ENCODE assay signal across 8 cellular contexts in the genomic region with DNA sequence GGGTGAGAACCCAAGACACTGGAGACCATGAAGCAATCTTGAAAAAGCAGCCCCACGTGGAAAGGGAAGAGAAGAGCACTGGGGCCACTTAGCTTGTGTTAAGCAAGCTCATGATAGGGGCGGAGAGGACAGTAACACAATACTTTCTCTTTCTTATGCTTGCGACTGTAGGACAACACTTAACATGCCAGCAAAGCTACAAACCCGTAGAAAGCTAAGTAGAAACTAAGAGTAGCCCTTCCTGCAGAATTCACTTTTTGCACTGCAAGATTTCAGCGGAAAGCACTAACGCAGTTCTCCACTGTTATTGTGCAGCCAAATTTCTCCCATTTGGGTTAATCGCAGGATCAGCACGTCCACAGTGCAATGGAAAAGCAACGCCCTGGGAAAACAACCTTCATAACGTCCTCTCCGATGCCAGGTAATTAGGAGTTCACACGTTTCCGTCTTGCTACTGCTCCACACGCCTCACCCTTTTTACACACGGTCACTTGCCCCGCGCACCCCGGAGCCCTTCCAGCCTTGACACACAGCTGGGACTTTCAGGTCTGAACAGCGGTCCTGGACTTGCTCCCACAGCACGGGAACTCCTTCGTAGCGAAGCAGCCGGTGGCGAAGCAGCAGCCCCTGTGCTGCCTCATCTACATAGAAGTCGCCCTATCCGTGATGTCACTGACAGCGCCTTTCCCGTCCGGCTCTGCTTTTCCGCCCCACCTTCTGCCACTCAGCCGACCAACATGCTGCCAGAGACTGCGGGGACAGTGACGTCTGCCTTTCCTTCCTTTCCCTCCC.
DNase-seq lines count a peak whose midpoint lies in the region; ATAC-seq, FAIRE-seq and TF ChIP-seq lines count a peak whose summit lies in the region.

No MANE protein-coding gene starts in this region.

- BruUV-seq in Calu3 (replicated peaks; lab: Mats Ljungman, UMichigan): TSS peak; percentile 100

- peak overlapping the region; percentile 66 for H3K4me3 ChIP-seq in fibroblast of pulmonary artery (replicated peaks; ENCODE audit: low read depth, low read length)

- no peaks in the 10 kb centered on the region for H3K9me3 Mint-ChIP-seq in Calu3 (ENCODE audit: low read depth, unreplicated experiment)
- peaks cover 9% of the 10 kb centered on the region for H3K9me3 Mint-ChIP-seq in nephron progenitor cell

- peaks cover 31% of the 10 kb centered on the region for H3K27me3 Mint-ChIP-seq in Calu3 (ENCODE audit: unreplicated experiment)
- peaks cover 16% of the 10 kb centered on the region for H3K27me3 Mint-ChIP-seq in nephron progenitor cell (ENCODE audit: low read depth, poor library complexity)

- H3K4me1 Mint-ChIP-seq in Calu3 (ENCODE audit: low read depth, unreplicated experiment) (peaks cover 12% of the 10 kb centered on the region), nephron progenitor cell (peaks cover 59% of the 10 kb centered on the region)

- H3K27ac Mint-ChIP-seq in Calu3 (ENCODE audit: unreplicated experiment) (peak overlapping the region; percentile 95), nephron progenitor cell (peak overlapping the region; percentile 100)

- H3K36me3 Mint-ChIP-seq in Calu3 (ENCODE audit: insufficient read depth, unreplicated experiment): peaks cover 17% of the 10 kb centered on the region
- peaks cover 10% of the 10 kb centered on the region for H3K36me3 Mint-ChIP-seq in nephron progenitor cell (ENCODE audit: low read depth)

- CTCF ChIA-PET in Calu3 (lab: Charles Lee): interaction anchor here (1.0 kb wide), 1 partner anchor 11 kb away, joined by 3 read pairs; no protein-coding TSS in a partner anchor

- TF ChIP-seq CTCF in Calu3 (IDR thresholded peaks at IDR 0.05; ENCODE audit: unreplicated experiment) (no peak), fibroblast of pulmonary artery (IDR thresholded peaks at IDR 0.05; ENCODE audit: low read length, missing control alignments) (no peak), nephron progenitor cell (IDR thresholded peaks at IDR 0.05) (no peak)

- peak; percentile 66 for ATAC-seq in GM21515 (IDR thresholded peaks at IDR 0.05; ENCODE audit: unreplicated experiment)
- ATAC-seq in stimulated activated naive CD8-positive, alpha-beta T cell treated with anti-CD3 and anti-CD28 coated beads, Interleukin-15, Interleukin-2, amounts not matched to agents 100 U/mL and 50 U/mL, for 24 hours: peak; percentile 91

- FAIRE-seq in RCC 7860 (lab: Jason Lieb, UNC): no peak

- intact Hi-C loops in Calu3 (cut with micrococcal nuclease; ENCODE audit: unreplicated experiment): loop anchor here (10.0 kb wide), 1 partner anchor 70 kb away; no protein-coding TSS in a partner anchor

- peak; percentile 84 for DNase-seq in Calu3
- DNase-seq in HuH-7 (ENCODE audit: low spot score): peak; percentile 53
- DNase-seq in RCC 7860 (ENCODE audit: low spot score): peak; percentile 88
- peak; percentile 51 to 63 for DNase-seq in activated T-helper 1 cell treated with anti-CD3 and anti-CD28 coated beads, Interleukin-2, amount 50 U/mL, for 16 hours (ENCODE audit: low read depth in 1 of 2, low spot score in 1 of 2)
- peak; percentile 90 for DNase-seq in fibroblast of pulmonary artery (ENCODE audit: low read depth)
- peak; percentile 77 for DNase-seq in nephron progenitor cell
- peak; percentile 83 for DNase-seq in stimulated activated naive CD8-positive, alpha-beta T cell treated with anti-CD3 and anti-CD28 coated beads, Interleukin-15, Interleukin-2, amounts not matched to agents 100 U/mL and 50 U/mL, for 24 hours

- H3K4me3 Mint-ChIP-seq in Calu3 (ENCODE audit: low read depth, unreplicated experiment) (peak overlapping the region; percentile 75), nephron progenitor cell (peak overlapping the region; percentile 95)

Comparison
In these comparisons a context has a peak if more than half of its experiments do, and no peak if none do; other contexts are left out.
1. Peak in every context shown above with its lines: DNase-seq, ATAC-seq and H3K4me3 ChIP-seq.